Comparison of ENCODE assay signal across 8 cellular contexts in the genomic region with DNA sequence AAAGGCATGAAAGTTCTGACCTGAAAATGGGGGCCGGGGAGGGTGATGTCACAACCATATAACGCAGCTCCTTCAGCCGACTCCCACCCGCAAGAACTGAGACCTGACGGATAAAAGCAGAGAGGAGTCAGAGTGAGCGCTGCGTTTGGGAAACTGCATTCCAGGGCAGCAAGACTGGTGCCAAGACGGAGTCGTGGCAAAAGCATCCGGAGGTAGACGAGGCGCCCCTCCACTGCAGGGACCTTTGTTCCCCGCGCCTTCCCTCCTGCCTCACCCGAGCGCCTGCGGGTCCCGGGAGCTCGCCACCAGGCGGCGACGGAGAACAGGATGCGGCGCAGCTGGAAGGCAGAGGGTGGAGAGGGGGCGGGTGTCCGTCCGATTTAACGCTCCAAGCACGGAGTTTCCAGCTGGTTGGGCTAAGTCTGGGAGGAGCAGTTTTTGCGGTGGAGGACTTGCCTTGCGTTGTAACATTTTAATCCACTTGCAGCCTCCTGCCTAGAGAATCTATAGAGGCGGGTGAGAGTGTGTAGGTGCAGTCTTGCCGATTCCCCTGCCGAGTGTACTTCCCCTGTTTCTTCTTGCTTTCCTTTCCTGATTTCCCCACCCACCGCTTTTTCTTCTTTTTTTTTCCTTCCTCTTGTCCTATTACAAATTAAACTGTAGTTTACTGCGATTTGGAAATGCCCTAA. TPM values are rescaled to one million over a fixed set of nuclear protein-coding genes. Genes with fewer than 3 reads are reported as not detected.
A peak's percentile ranks its signal among the peaks of the same experiment; 100 is the strongest.
DNase-seq lines count a peak whose midpoint lies in the region; ATAC-seq and TF ChIP-seq lines count a peak whose summit lies in the region.

No MANE protein-coding gene starts in this region.

- peak; percentile 45 for ATAC-seq in GM21447 (IDR thresholded peaks at IDR 0.05; ENCODE audit: unreplicated experiment)
- ATAC-seq in SK-N-SH treated with all-trans-retinoic acid at 6 μM for 48 hours = peak; percentile 100
- peak; percentile 79 for ATAC-seq in activated naive CD8-positive, alpha-beta T cell treated with anti-CD3 and anti-CD28 coated beads, Interleukin-2, amount 10 ng/mL, durations not matched to agents 7 days and 5 days (ENCODE audit: low read depth)
- peak; percentile 72 to 88 (median 84) for ATAC-seq in heart left ventricle
- ATAC-seq in upper lobe of left lung (ENCODE audit: low FRiP score in 2 of 2) = peak; percentile 90 to 93

- peak overlapping the region; percentile 50 for H4K91ac ChIP-seq in trophoblast cell (ENCODE audit: low read depth, low read length)

- H2BK120ac ChIP-seq in trophoblast cell (ENCODE audit: insufficient read depth, low read length, poor library complexity) = peak overlapping the region; percentile 63

- H3K14ac ChIP-seq in trophoblast cell (ENCODE audit: low read length) = peak overlapping the region; percentile 77

- peak overlapping the region; percentile 35 for H3K9ac ChIP-seq in trophoblast cell (ENCODE audit: low read length)

- H3K4me1 ChIP-seq in heart left ventricle = peaks cover 0 to 27% (median 17%) of the 10 kb centered on the region in 12 donors
- peaks cover 0 to 3% of the 10 kb centered on the region in 2 experiments for H3K4me1 ChIP-seq in trophoblast cell (ENCODE audit: control insufficient read depth in 1 of 2, insufficient read depth in 2 of 2, low read length in 2 of 2)
- H3K4me1 ChIP-seq in upper lobe of left lung = peaks cover 9 to 20% (median 14%) of the 10 kb centered on the region in 4 donors

- intact Hi-C loops in heart left ventricle (cut with DNase I) = loop anchor here in 7 of 10 donors (5.0 to 10.0 kb wide), 7 partner anchors 54 to 582 kb away; no protein-coding TSS in a partner anchor

- peaks cover 18% of the 10 kb centered on the region for H3K79me1 ChIP-seq in trophoblast cell (ENCODE audit: low read length)

- H3K36me3 ChIP-seq in heart left ventricle (no peaks in the 10 kb centered on the region), trophoblast cell (ENCODE audit: control insufficient read depth in 1 of 2, insufficient read depth in 2 of 2, low read length in 2 of 2) (no peaks in the 10 kb centered on the region), upper lobe of left lung (no peaks in the 10 kb centered on the region)

- H3K18ac ChIP-seq in trophoblast cell (ENCODE audit: low read length) = peak overlapping the region; percentile 46

- H3K23ac ChIP-seq in trophoblast cell (ENCODE audit: low read length) = no peak overlapping the region

- POLR2A ChIA-PET in activated naive CD8-positive, alpha-beta T cell treated with anti-CD3 and anti-CD28 coated beads, Interleukin-2, amount 10 ng/mL, durations not matched to agents 7 days and 5 days (lab: Charles Lee) = no interaction called here

- no peak overlapping the region for H2AK5ac ChIP-seq in trophoblast cell (ENCODE audit: low read length)

- H3K36me3 Mint-ChIP-seq in activated naive CD8-positive, alpha-beta T cell treated with anti-CD3 and anti-CD28 coated beads, Interleukin-2, amount 10 ng/mL, durations not matched to agents 7 days and 5 days = no peaks in the 10 kb centered on the region

- peak; percentile 42 for DNase-seq in EH (ENCODE audit: low read depth)
- peak in 74 of 76 experiments; percentile 4 to 87 (median 72) for DNase-seq in HUDEP-2 (lab: John Stamatoyannopoulos, UW; ENCODE audit: unreplicated experiment in 76 of 76)
- DNase-seq in activated naive CD8-positive, alpha-beta T cell treated with anti-CD3 and anti-CD28 coated beads, Interleukin-2, amount 10 ng/mL, durations not matched to agents 7 days and 5 days = peak; percentile 78
- DNase-seq in heart left ventricle = peak; percentile 88 to 92 (median 91)
- DNase-seq in trophoblast cell = peak; percentile 84 to 90
- peak; percentile 89 to 96 for DNase-seq in upper lobe of left lung

- peak overlapping the region; percentile 86 for H4K8ac ChIP-seq in trophoblast cell (ENCODE audit: low read depth, low read length)

- H3K4me1 Mint-ChIP-seq in activated naive CD8-positive, alpha-beta T cell treated with anti-CD3 and anti-CD28 coated beads, Interleukin-2, amount 10 ng/mL, durations not matched to agents 7 days and 5 days = peaks cover 17% of the 10 kb centered on the region

- H3K9me3 ChIP-seq in heart left ventricle = no peaks in the 10 kb centered on the region
- H3K9me3 ChIP-seq in trophoblast cell (ENCODE audit: insufficient read depth, low read depth, low read length) = no peaks in the 10 kb centered on the region
- H3K9me3 ChIP-seq in upper lobe of left lung = no peaks in the 10 kb centered on the region

- H3K27ac ChIP-seq in heart left ventricle (peak overlapping the region; percentile 88 to 98 (median 94)), trophoblast cell (ENCODE audit: low read depth, low read length) (no peak overlapping the region), upper lobe of left lung (peak overlapping the region; percentile 91 to 98 (median 94))

- H3K9me3 Mint-ChIP-seq in activated naive CD8-positive, alpha-beta T cell treated with anti-CD3 and anti-CD28 coated beads, Interleukin-2, amount 10 ng/mL, durations not matched to agents 7 days and 5 days = no peaks in the 10 kb centered on the region

- H3K4ac ChIP-seq in trophoblast cell (ENCODE audit: low read depth, low read length) = no peak overlapping the region

- H3K27me3 ChIP-seq in heart left ventricle (no peaks in the 10 kb centered on the region), trophoblast cell (ENCODE audit: insufficient read depth, low read length) (no peaks in the 10 kb centered on the region), upper lobe of left lung (no peaks in the 10 kb centered on the region)

- peaks cover 6% of the 10 kb centered on the region for H3K79me2 ChIP-seq in trophoblast cell (ENCODE audit: control insufficient read depth, insufficient read depth, low read length, poor library complexity)

- H2AFZ ChIP-seq in trophoblast cell (ENCODE audit: insufficient read depth, low read length, poor library complexity) = peak overlapping the region; percentile 92

- H3K27ac Mint-ChIP-seq in activated naive CD8-positive, alpha-beta T cell treated with anti-CD3 and anti-CD28 coated beads, Interleukin-2, amount 10 ng/mL, durations not matched to agents 7 days and 5 days = peak overlapping the region; percentile 70

- peaks cover 31% of the 10 kb centered on the region for H3K27me3 Mint-ChIP-seq in activated naive CD8-positive, alpha-beta T cell treated with anti-CD3 and anti-CD28 coated beads, Interleukin-2, amount 10 ng/mL, durations not matched to agents 7 days and 5 days

- H3K4me3 ChIP-seq in heart left ventricle (peak overlapping the region; percentile 55 to 85 (median 74)), trophoblast cell (ENCODE audit: low read depth, low read length) (peak overlapping the region; percentile 87), upper lobe of left lung (peak overlapping the region; percentile 64 to 75 (median 70))

- H2BK5ac ChIP-seq in trophoblast cell (ENCODE audit: low read depth, low read length, poor library complexity) = peak overlapping the region; percentile 54

- 1% methylated on average over 24 to 36 of the region's 36 CpGs for WGBS in heart left ventricle, 4 donors
- no CpG with 5 or more reads among the region's 36 CpGs for WGBS in trophoblast cell (ENCODE audit: extremely low coverage, insufficient coverage, insufficient read length)
- 2 to 5% methylated on average over 23 to 36 of the region's 36 CpGs for WGBS in upper lobe of left lung, 2 donors

- H4K12ac ChIP-seq in trophoblast cell (ENCODE audit: low read depth, low read length) = peak overlapping the region; percentile 71

- peak in 1 of 4 donors; percentile 27 for TF ChIP-seq EP300 in upper lobe of left lung (IDR thresholded peaks at IDR 0.05)

- TF ChIP-seq POLR2A in heart left ventricle (IDR thresholded peaks at IDR 0.05) = peak in 1 of 2 donors; percentile 37
- TF ChIP-seq POLR2A in upper lobe of left lung (IDR thresholded peaks at IDR 0.05) = peak in 2 of 4 donors; percentile 31 to 63

- peak overlapping the region; percentile 30 for H2BK12ac ChIP-seq in trophoblast cell (ENCODE audit: low read length)

- peak overlapping the region; percentile 89 for H3K4me3 Mint-ChIP-seq in activated naive CD8-positive, alpha-beta T cell treated with anti-CD3 and anti-CD28 coated beads, Interleukin-2, amount 10 ng/mL, durations not matched to agents 7 days and 5 days

- peak overlapping the region; percentile 86 for H3K4me2 ChIP-seq in trophoblast cell (ENCODE audit: low read length)

- TF ChIP-seq CTCF in heart left ventricle (IDR thresholded peaks at IDR 0.05) (peak; percentile 76 to 98 (median 87)), upper lobe of left lung (IDR thresholded peaks at IDR 0.05) (peak; percentile 82 to 92 (median 88))

TF ChIP-seq in SK-N-SH treated with all-trans-retinoic acid at 6 μM for 48 hours, 23 proteins besides CTCF, POLR2A, EP300 and RAD21:
- TF ChIP-seq SNAI2 (CRISPR knock-in tag; IDR thresholded peaks at IDR 0.05) (no peak), PPARA (CRISPR knock-in tag; IDR thresholded peaks at IDR 0.05; ENCODE audit: borderline replicate concordance) (no peak), ZNF565 (CRISPR knock-in tag; conservative IDR thresholded peaks at IDR 0.05; ENCODE audit: low read depth) (no peak), GLIS3 (CRISPR knock-in tag; IDR thresholded peaks at IDR 0.05) (no peak), CSDC2 (CRISPR knock-in tag; IDR thresholded peaks at IDR 0.05) (no peak), ARNTL (CRISPR knock-in tag; IDR thresholded peaks at IDR 0.05; ENCODE audit: borderline replicate concordance, low read depth) (no peak), ISL1 (CRISPR knock-in tag; IDR thresholded peaks at IDR 0.05) (no peak), ZFP3 (CRISPR knock-in tag; IDR thresholded peaks at IDR 0.05) (0 out of 2 replicates have a peak, but pooled peaks have one; percentile 13)

RNA-seq across cellular contexts. Expression of a gene that starts 1.2 kb away (rescaled TPM):
- 1 to 10 TPM; 2.2 to 2.8 TPM for total RNA-seq in activated naive CD8-positive, alpha-beta T cell treated with anti-CD3 and anti-CD28 coated beads, Interleukin-2, amount 10 ng/mL, durations not matched to agents 7 days and 5 days
- 10 to 100 TPM in 1 of 9 donors, 1 to 10 TPM in 8; 2.9 to 15.1 (median 5.5) TPM for total RNA-seq in heart left ventricle
- polyA plus RNA-seq in heart left ventricle = 1 to 10 TPM; 3.1 to 4.5 TPM
- polyA plus RNA-seq in trophoblast cell (2013) = 5.7 and 6.6 TPM in 2 replicates
- total RNA-seq in upper lobe of left lung = 10 to 100 TPM; 14.3 to 38.8 (median 20.2) TPM

Comparison
In these comparisons a context has a peak if more than half of its experiments do, and no peak if none do; other contexts are left out.
1. DNase-seq: peak in every context shown above with its lines; median percentile 92 in upper lobe of left lung; 91 in heart left ventricle; 87 in trophoblast cell; 78 in activated naive CD8-positive, alpha-beta T cell treated with anti-CD3 and anti-CD28 coated beads, Interleukin-2, amount 10 ng/mL, durations not matched to agents 7 days and 5 days; 72 in HUDEP-2; 42 in EH.
2. ATAC-seq: peak in every context shown above with its lines; median percentile 100 in SK-N-SH treated with all-trans-retinoic acid at 6 μM for 48 hours; 92 in upper lobe of left lung; 84 in heart left ventricle; 79 in activated naive CD8-positive, alpha-beta T cell treated with anti-CD3 and anti-CD28 coated beads, Interleukin-2, amount 10 ng/mL, durations not matched to agents 7 days and 5 days; 45 in GM21447.